18 cellular contexts compared by ENCODE assay signal in genomic region chr1:98914547-98914946, GRCh38.
DNase-seq lines count a peak whose midpoint lies in the region; ATAC-seq and TF ChIP-seq lines count a peak whose summit lies in the region.
"Had no signal": no experiment of that assay in that cellular context is flagged by ENCODE, and none has a peak within 500 bp of the region (broad histone marks: within the 10 kb centered on the region; RNA-seq: fewer than 3 reads in every experiment).

No MANE protein-coding gene starts in this region.

- peaks cover 56% of the 10 kb centered on the region for H3K4me1 ChIP-seq in PC-3 (ENCODE audit: insufficient read depth, low read length)

- ATAC-seq in PC-3, result peak; percentile 88
- ATAC-seq: HepG2 had no signal

- peak overlapping the region; percentile 67 for H3K27ac ChIP-seq in PC-3 (ENCODE audit: low read length)

- no peaks in the 10 kb centered on the region for H4K20me1 ChIP-seq in PC-3 (ENCODE audit: low read length)

- no peaks in the 10 kb centered on the region for H3K27me3 ChIP-seq in PC-3 (ENCODE audit: low read length)
- H3K27me3 ChIP-seq: BE2C had no signal

- intact Hi-C loops in PC-3 (cut with micrococcal nuclease), result no loop called here

- TF ChIP-seq CTCF in PC-3 (conservative IDR thresholded peaks at IDR 0.05; ENCODE audit: low read depth, low read length) (no peak), epithelial cell of esophagus (IDR thresholded peaks at IDR 0.05; ENCODE audit: insufficient read depth, low read depth, low read length, missing control alignments) (no peak)

- H3K4me3 ChIP-seq in PC-3 (ENCODE audit: low read length), result no peak overlapping the region
- H3K4me3 ChIP-seq in epithelial cell of esophagus (ENCODE audit: low read length), result no peak overlapping the region

- H3F3A ChIP-seq in PC-3 (ENCODE audit: low read length, unreplicated experiment), result no peaks in the 10 kb centered on the region

- H3K9me3 ChIP-seq in PC-3 (ENCODE audit: low read length), result no peaks in the 10 kb centered on the region
- H3K9me3 ChIP-seq: BE2C had no signal

- DNase-seq in HS-5 (ENCODE audit: low read depth) (peak; percentile 38), PC-3 (peak; percentile 82), epithelial cell of esophagus (ENCODE audit: low read depth) (peak; percentile 66), NCI-H1694 treated with DMSO at 0.1 percent for 48 hours (lab: John Stamatoyannopoulos, UW) (no peak), anterior cingulate cortex (lab: John Stamatoyannopoulos, UW) (no peak), dermis blood vessel endothelial cell (no peak)
- DNase-seq: ACHN; BE2C; C1 segment of cervical spinal cord; CD4-positive, CD25-positive, alpha-beta regulatory T cell; CD8-positive, alpha-beta memory T cell; COR-L47; DMS 273 treated with DMSO at 0.1 percent for 48 hours; DMS53; DND-41; EL; H9 had no signal

- H3K79me2 ChIP-seq in PC-3 (ENCODE audit: low read length), result peaks cover 16% of the 10 kb centered on the region

- H3K4me2 ChIP-seq in PC-3 (ENCODE audit: low read length), result peak overlapping the region; percentile 52

- POLR2A ChIA-PET in PC-3 (lab: Charles Lee; ENCODE audit: unreplicated experiment), result no interaction called here

- H3K36me3 ChIP-seq in PC-3 (ENCODE audit: low read depth, low read length), result peaks cover 4% of the 10 kb centered on the region; the same call in 1 of the 2 replicates

- CTCF ChIA-PET in PC-3 (lab: Charles Lee), result interaction anchor here (0.6 to 1.2 kb wide), 2 partner anchors 45 to 88 kb away, joined by 3 to 4 read pairs; no protein-coding TSS in a partner anchor

- no peaks in the 10 kb centered on the region for H3K9me2 ChIP-seq in PC-3 (replicated peaks; ENCODE audit: low read length)

- H3K9ac ChIP-seq in PC-3 (ENCODE audit: low read length), result no peak overlapping the region

- no peak overlapping the region for H2AFZ ChIP-seq in PC-3 (ENCODE audit: low read length)

- no TSS peak for BruUV-seq in PC-3 (replicated peaks; lab: Mats Ljungman, UMichigan)

Comparison
In these comparisons a context has a peak if more than half of its experiments do, and no peak if none do; other contexts are left out.
1. DNase-seq: peak in HS-5 (single experiment), PC-3 (single experiment) and epithelial cell of esophagus (single experiment); none in NCI-H1694 treated with DMSO at 0.1 percent for 48 hours (single experiment), anterior cingulate cortex (0 of 58) and dermis blood vessel endothelial cell (single experiment).